In the genomic region with DNA sequence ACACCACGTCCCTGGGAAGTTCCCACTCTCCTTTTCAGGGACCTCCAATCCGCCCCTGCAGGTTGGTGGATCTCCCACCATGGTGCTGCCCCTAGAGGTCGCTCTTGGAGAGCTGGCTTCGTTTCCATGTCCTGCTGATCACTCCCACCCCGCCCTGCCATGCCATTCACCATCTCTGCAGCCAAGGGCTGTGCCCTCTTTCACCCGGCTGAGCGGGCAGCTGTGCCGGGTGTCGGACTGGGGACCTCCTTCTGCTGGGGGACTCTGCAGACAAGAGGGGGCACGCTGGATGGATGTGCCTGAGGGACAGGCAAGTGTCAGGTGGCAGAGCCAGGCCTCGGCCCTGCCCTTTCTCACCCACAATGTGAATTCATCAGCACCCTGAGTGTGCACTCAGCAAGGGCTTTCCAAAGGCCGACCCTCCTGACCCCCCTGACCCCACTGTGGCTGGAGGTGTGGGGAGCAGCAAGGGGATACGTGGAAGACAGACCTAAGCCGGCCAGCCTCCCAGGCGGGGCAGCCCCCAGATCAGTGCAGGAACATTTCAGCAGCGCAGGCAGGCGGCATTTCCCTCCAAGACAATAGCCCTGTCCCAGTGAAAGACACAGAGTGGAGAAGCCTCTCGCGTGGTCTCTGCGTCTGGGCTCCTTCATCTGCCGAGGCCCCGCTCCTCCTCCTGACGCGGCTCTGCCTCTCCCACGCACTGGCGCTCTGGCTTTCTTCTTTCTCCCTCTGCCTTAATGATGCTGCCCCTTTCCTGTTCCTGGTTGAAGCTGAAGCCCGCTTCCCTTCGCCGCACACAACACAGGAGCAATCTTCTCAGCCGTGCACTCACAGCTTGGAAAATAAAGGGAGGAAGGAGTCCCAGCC, we compare ENCODE assay signal across 17 cellular contexts.
DNase-seq lines count a peak whose midpoint lies in the region; ATAC-seq and TF ChIP-seq lines count a peak whose summit lies in the region.
"Had no signal": no experiment of that assay in that cellular context is flagged by ENCODE, and none has a peak within 500 bp of the region (broad histone marks: within the 10 kb centered on the region; RNA-seq: fewer than 3 reads in every experiment).

No MANE protein-coding gene starts in this region.

- no peaks in the 10 kb centered on the region for H3K9me2 ChIP-seq in Karpas-422 (replicated peaks; ENCODE audit: insufficient read depth, low read length)

- in situ Hi-C loops in brain microvascular endothelial cell (cut with HindIII; ENCODE audit: low pct_ligation_motif_present, low sequenced_read_pairs) = no loop called here

- no peak overlapping the region for H3K4me3 Mint-ChIP-seq in nephron progenitor cell
- H3K4me3 Mint-ChIP-seq: nephron had no signal

- H3K9me3 Mint-ChIP-seq in nephron progenitor cell = peaks cover 42% of the 10 kb centered on the region

- H3K9ac ChIP-seq in Karpas-422 (ENCODE audit: low read length) = no peak overlapping the region

- H3K27ac ChIP-seq in Karpas-422 (ENCODE audit: low read length) (no peak overlapping the region), brain microvascular endothelial cell (no peak overlapping the region)
- H3K27ac ChIP-seq: adrenal gland, C4-2B, foreskin keratinocyte, right lobe of liver, suprapubic skin had no signal

- no peak overlapping the region for H2AFZ ChIP-seq in Karpas-422 (ENCODE audit: low read length)

- H3K27me3 ChIP-seq in Karpas-422 (ENCODE audit: low read length) = no peaks in the 10 kb centered on the region
- H3K27me3 ChIP-seq in brain microvascular endothelial cell (replicated peaks) = no peaks in the 10 kb centered on the region
- H3K27me3 ChIP-seq: adrenal gland, foreskin keratinocyte, right lobe of liver had no signal

- no peaks in the 10 kb centered on the region for H3K9me3 ChIP-seq in Karpas-422 (ENCODE audit: low read length)
- H3K9me3 ChIP-seq: adrenal gland, right lobe of liver, suprapubic skin had no signal

- H3K27ac Mint-ChIP-seq in nephron progenitor cell = no peak overlapping the region
- H3K27ac Mint-ChIP-seq: nephron had no signal

- H3K36me3 Mint-ChIP-seq in nephron progenitor cell (ENCODE audit: low read depth) = no peaks in the 10 kb centered on the region

- H4K20me1 ChIP-seq in Karpas-422 (ENCODE audit: insufficient read depth, low read depth, low read length) = no peaks in the 10 kb centered on the region

- H3K36me3 ChIP-seq in Karpas-422 (ENCODE audit: insufficient read depth, low read length) = no peaks in the 10 kb centered on the region
- H3K36me3 ChIP-seq in brain microvascular endothelial cell (replicated peaks) = no peaks in the 10 kb centered on the region
- H3K36me3 ChIP-seq: adrenal gland, right lobe of liver, suprapubic skin had no signal

- peaks cover 13% of the 10 kb centered on the region for H3K4me1 Mint-ChIP-seq in nephron progenitor cell
- H3K4me1 Mint-ChIP-seq: nephron had no signal

- H3K4me2 ChIP-seq in Karpas-422 (ENCODE audit: low read depth, low read length, poor library complexity, severe bottlenecking) = no peak overlapping the region

- no peaks in the 10 kb centered on the region for H3K79me2 ChIP-seq in Karpas-422 (ENCODE audit: low read length)

- no peak for ATAC-seq in HG03460 (IDR thresholded peaks at IDR 0.05; ENCODE audit: unreplicated experiment)
- ATAC-seq in GM21737 (IDR thresholded peaks at IDR 0.05; ENCODE audit: unreplicated experiment) = no peak
- ATAC-seq: foreskin keratinocyte, right lobe of liver had no signal

- H3K4me3 ChIP-seq in Karpas-422 (ENCODE audit: low read length) = no peak overlapping the region
- no peak overlapping the region for H3K4me3 ChIP-seq in brain microvascular endothelial cell (ENCODE audit: low read depth, low read length)
- H3K4me3 ChIP-seq: adrenal gland, right lobe of liver, suprapubic skin had no signal

- peak; percentile 27 for TF ChIP-seq CTCF in brain microvascular endothelial cell (IDR thresholded peaks at IDR 0.05; ENCODE audit: low read depth, low read length, missing control alignments)
- TF ChIP-seq CTCF in nephron progenitor cell (IDR thresholded peaks at IDR 0.05) = peak; percentile 12

- H3K4me1 ChIP-seq in Karpas-422 (ENCODE audit: low read length) = no peaks in the 10 kb centered on the region
- H3K4me1 ChIP-seq: adrenal gland, foreskin keratinocyte, right lobe of liver, suprapubic skin had no signal

- DNase-seq in Daoy (ENCODE audit: low read depth) (peak; percentile 55), Karpas-422 (peak; percentile 67), brain microvascular endothelial cell (no peak), nephron progenitor cell (peak; percentile 23), mesenteric fat pad (ENCODE audit: low spot score) (no peak)
- DNase-seq: adrenal gland; foreskin keratinocyte; mammary epithelial cell; NCI-H1105 treated with DMSO at 0.1 percent for 48 hours; NCI-H2171 treated with DMSO at 0.1 percent for 48 hours; stimulated activated CD4-positive, alpha-beta T cell treated with anti-CD3 and anti-CD28 coated beads, Interleukin-2, amount 100 ng/mL, for 24 hours had no signal

- H3K27me3 Mint-ChIP-seq in nephron progenitor cell (ENCODE audit: low read depth, poor library complexity) = peaks cover 10% of the 10 kb centered on the region

Comparison
In these comparisons a context has a peak if more than half of its experiments do, and no peak if none do; other contexts are left out.
1. DNase-seq: peak in Daoy (single experiment), Karpas-422 (single experiment) and nephron progenitor cell (single experiment); none in brain microvascular endothelial cell (single experiment) and mesenteric fat pad (single experiment).